8 cellular contexts compared by ENCODE assay signal in the genomic region with DNA sequence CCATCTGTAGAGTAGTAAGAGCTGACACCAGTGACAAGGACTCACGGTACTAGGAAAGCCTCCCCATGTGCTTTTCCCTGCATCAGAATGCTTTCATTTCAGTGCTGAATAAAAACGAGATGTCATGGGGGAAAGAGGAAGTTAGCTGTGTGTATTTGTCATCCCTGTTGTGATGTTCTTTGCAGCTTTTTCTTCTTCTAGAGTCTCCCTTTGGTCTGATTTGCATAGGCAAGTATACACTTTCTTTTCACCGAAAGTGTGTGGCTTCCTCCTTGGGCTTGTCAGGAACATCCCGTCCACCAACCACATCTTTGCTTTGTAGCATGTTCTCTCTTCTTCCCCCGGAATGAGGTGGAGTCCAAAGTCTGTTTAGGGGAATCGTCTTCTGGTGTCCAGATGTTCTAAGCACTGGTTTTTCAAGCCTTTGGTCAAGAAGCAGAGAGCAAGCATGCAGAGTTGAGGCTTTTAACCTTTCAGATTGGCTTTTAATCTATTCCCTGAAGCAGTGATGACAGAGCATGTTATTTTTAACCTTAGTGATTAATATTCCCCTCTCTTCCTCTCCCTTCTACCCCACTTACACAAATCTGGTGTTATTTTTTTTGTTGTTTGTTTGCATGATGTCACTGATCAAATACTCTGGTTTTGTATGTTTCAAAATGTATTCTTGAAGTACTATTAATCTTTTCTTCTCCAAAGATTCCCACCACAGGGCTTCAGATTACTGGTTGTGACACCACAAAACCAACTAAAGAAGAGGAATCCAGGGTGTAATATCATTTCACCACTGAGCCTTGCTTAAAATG.
A peak's percentile ranks its signal among the peaks of the same experiment; 100 is the strongest.
DNase-seq lines count a peak whose midpoint lies in the region; ATAC-seq and TF ChIP-seq lines count a peak whose summit lies in the region.

No MANE protein-coding gene starts in this region.

- H3K27ac ChIP-seq in endodermal cell (ENCODE audit: low read depth, low read length): no peak overlapping the region

- H3K36me3 ChIP-seq in endodermal cell (ENCODE audit: control insufficient read depth, insufficient read depth, low read length): no peaks in the 10 kb centered on the region

- 89 to 90% methylated on average over 6 of the region's 6 CpGs for WGBS in endodermal cell (ENCODE audit: insufficient coverage in 1 of 2, insufficient read length in 1 of 2), 2 experiments

- H3K27me3 ChIP-seq in endodermal cell (ENCODE audit: control insufficient read depth, insufficient read depth, low read length, poor library complexity, severe bottlenecking): no peaks in the 10 kb centered on the region

- no peaks in the 10 kb centered on the region for H3K4me1 Mint-ChIP-seq in endodermal cell

- no peak overlapping the region for H3K27ac Mint-ChIP-seq in endodermal cell

- H3K9me3 ChIP-seq in endodermal cell (ENCODE audit: control insufficient read depth, low read length): no peaks in the 10 kb centered on the region

- H3K9ac ChIP-seq in endodermal cell (ENCODE audit: extremely low read depth, low read length, poor library complexity, severe bottlenecking): no peak overlapping the region

- in situ Hi-C loops in GM13977 (cut with MboI; ENCODE audit: low pct_unique_long_range_greater_than_20kb, low sequenced_read_pairs, unreplicated experiment): no loop called here
- in situ Hi-C loops in astrocyte of the cerebellum (cut with HindIII; ENCODE audit: low sequenced_read_pairs): loop anchor here (5.0 kb wide), 1 partner anchor 62 kb away; no protein-coding TSS in a partner anchor

- ATAC-seq in GM21737 (IDR thresholded peaks at IDR 0.05; ENCODE audit: unreplicated experiment): peak; percentile 91

- H3K4me3 ChIP-seq in astrocyte of the cerebellum (ENCODE audit: low read depth, low read length): no peak overlapping the region
- no peak overlapping the region for H3K4me3 ChIP-seq in endodermal cell (ENCODE audit: low read length)

- H3K27me3 Mint-ChIP-seq in endodermal cell (ENCODE audit: insufficient read depth): no peaks in the 10 kb centered on the region

- TF ChIP-seq CTCF in GM13977 (IDR thresholded peaks at IDR 0.05; ENCODE audit: extremely low read depth, insufficient read depth, missing control alignments): no peak
- no peak for TF ChIP-seq CTCF in astrocyte of the cerebellum (IDR thresholded peaks at IDR 0.05; ENCODE audit: low read depth, low read length, missing control alignments)
- TF ChIP-seq CTCF in endodermal cell (conservative IDR thresholded peaks at IDR 0.05): no peak

- H3K36me3 Mint-ChIP-seq in endodermal cell (ENCODE audit: low read depth): no peaks in the 10 kb centered on the region

- H3K4me3 Mint-ChIP-seq in endodermal cell: no peak overlapping the region

- H3K4me1 ChIP-seq in endodermal cell (ENCODE audit: control insufficient read depth, insufficient read depth, low read length): no peaks in the 10 kb centered on the region

- no peaks in the 10 kb centered on the region for H3K9me3 Mint-ChIP-seq in endodermal cell

- DNase-seq in GM13977 (ENCODE audit: low spot score) (peak; percentile 54), M059J (ENCODE audit: low read depth) (peak; percentile 9), astrocyte of the cerebellum (ENCODE audit: low read depth) (peak; percentile 31), myocyte (ENCODE audit: low read depth) (peak; percentile 47), endodermal cell (no peak), globus pallidus (ENCODE audit: low spot score) (no peak), NCI-H1694 treated with DMSO at 0.1 percent for 48 hours (lab: John Stamatoyannopoulos, UW) (no peak)

Comparison
In these comparisons a context has a peak if more than half of its experiments do, and no peak if none do; other contexts are left out.
1. DNase-seq: peak in GM13977 (single experiment), M059J (single experiment), astrocyte of the cerebellum (single experiment) and myocyte (single experiment); none in endodermal cell (single experiment), globus pallidus (single experiment) and NCI-H1694 treated with DMSO at 0.1 percent for 48 hours (single experiment).